In the genomic region with DNA sequence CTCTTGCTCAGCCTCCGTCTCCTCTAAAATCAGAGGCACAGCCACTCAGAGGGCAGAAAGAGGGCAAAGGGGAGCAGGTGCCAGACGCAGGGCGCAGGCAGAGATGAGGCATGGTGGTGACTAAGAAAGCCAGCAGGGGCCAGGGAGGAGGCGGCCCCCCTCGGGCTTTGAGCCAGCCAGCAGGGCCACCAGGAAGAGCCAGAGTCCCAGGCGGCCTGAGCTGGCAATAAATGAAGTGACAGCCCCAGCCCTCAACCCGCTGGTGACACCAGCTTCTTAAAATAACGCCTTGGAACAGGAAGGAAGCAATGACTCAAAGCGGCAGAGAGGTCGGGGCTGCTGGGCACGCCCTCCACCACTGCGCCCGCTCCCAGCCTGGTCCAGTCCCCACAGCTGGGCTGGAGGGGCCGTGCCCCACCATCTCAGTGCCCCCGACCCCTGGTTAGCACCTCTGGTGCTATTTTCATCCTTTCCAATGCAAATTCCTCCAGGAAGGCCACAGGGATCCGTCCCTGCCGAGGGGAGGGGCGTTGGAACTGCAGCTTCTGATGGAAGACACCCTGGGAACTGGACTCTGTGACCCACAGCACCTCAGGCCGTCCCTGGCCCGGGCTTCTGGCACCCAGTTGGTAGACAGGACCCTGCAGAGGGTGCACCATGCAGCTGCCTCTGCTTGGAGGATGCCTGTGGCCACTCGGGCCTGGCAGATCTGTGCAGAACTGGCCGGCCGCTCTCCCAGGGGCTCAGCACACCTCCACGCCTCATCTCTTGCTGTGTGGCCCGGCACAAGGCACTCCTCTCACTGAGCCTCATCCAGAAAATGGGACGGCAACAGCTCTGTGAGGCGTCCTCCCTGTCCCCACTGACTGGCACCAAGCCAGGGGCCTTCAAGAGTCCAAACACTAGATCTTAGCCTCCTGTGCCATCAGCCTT, we compare ENCODE assay signal across 9 cellular contexts.
DNase-seq lines count a peak whose midpoint lies in the region; ATAC-seq and TF ChIP-seq lines count a peak whose summit lies in the region.
"Had no signal": no experiment of that assay in that cellular context is flagged by ENCODE, and none has a peak within 500 bp of the region (broad histone marks: within the 10 kb centered on the region; RNA-seq: fewer than 3 reads in every experiment).

No MANE protein-coding gene starts in this region.

- CTCF ChIA-PET in MCF 10A (lab: Yijun Ruan, JAX) (interaction anchor here (0.7 kb wide), 1 partner anchor 102 kb away, joined by 4 read pairs; no protein-coding TSS in a partner anchor), mammary epithelial cell (lab: Charles Lee; ENCODE audit: low non-redundant PET) (no interaction called here)

- ATAC-seq in HG03095 (IDR thresholded peaks at IDR 0.05; ENCODE audit: unreplicated experiment) = peak; percentile 63
- peak; percentile 75 for ATAC-seq in Right ventricle myocardium inferior

- TF ChIP-seq CTCF in MCF 10A (IDR thresholded peaks at IDR 0.05; ENCODE audit: unreplicated experiment) (no peak), mammary epithelial cell (conservative IDR thresholded peaks at IDR 0.05 in 1 of 2, IDR thresholded peaks at IDR 0.05 in 1 of 2; ENCODE audit: extremely low read depth in 1 of 2, insufficient read depth in 1 of 2, low read depth in 1 of 2, low read length in 2 of 2) (no peak)

- H2AFZ ChIP-seq in mammary epithelial cell (ENCODE audit: low read depth, low read length) = no peak overlapping the region

- no peaks in the 10 kb centered on the region for H3K9me3 ChIP-seq in mammary epithelial cell (replicated peaks; ENCODE audit: insufficient read depth, low read length)

- WGBS in mammary epithelial cell (ENCODE audit: low coverage, missing lambda C conversion rate) = 81% methylated on average over 20 of the region's 27 CpGs

- POLR2A ChIA-PET in MCF 10A (lab: Yijun Ruan, JAX) = interaction anchor here (0.6 kb wide), 1 partner anchor 282 kb away, joined by 3 read pairs; no protein-coding TSS in a partner anchor

- H3K4me1 Mint-ChIP-seq in MCF 10A (ENCODE audit: insufficient read depth, unreplicated experiment) = peaks cover 5% of the 10 kb centered on the region

- peaks cover 14% of the 10 kb centered on the region for H3K4me1 ChIP-seq in mammary epithelial cell (ENCODE audit: insufficient read depth, low read length)

- DNase-seq in MCF 10A (ENCODE audit: unreplicated experiment) (peak; percentile 49), mammary epithelial cell (no peak), SIG-M5 (lab: John Stamatoyannopoulos, UW) (peak; percentile 88), Right ventricle myocardium inferior (ENCODE audit: missing footprints) (peak; percentile 91), iPS-NIHi7 (ENCODE audit: extremely low spot score) (no peak)
- DNase-seq in activated gamma-delta T cell treated with anti-CD3 and anti-CD28 coated beads, Interleukin-2, amount 50 U/mL, for 16 hours (ENCODE audit: low read depth) = peak; percentile 80

- H3K27me3 Mint-ChIP-seq in MCF 10A (ENCODE audit: insufficient read depth, unreplicated experiment) = no peaks in the 10 kb centered on the region

- peaks cover 8% of the 10 kb centered on the region for H3K36me3 ChIP-seq in mammary epithelial cell (ENCODE audit: insufficient read depth, low read length)

- dilution Hi-C loops in mammary epithelial cell (cut with HindIII; ENCODE audit: low sequenced_read_pairs) = no loop called here

- in situ Hi-C loops in mammary epithelial cell (cut with MboI; ENCODE audit: low sequenced_read_pairs in 2 of 2) = no loop called here

- intact Hi-C loops in MCF 10A (cut with micrococcal nuclease) = no loop called here
- intact Hi-C loops in mammary epithelial cell (cut with micrococcal nuclease) = no loop called here
- intact Hi-C loops in Right ventricle myocardium inferior (cut with DNase I) = no loop called here

- H3K27ac Mint-ChIP-seq in MCF 10A (ENCODE audit: low read depth, unreplicated experiment) = no peak overlapping the region

- H3K36me3 Mint-ChIP-seq in MCF 10A (ENCODE audit: insufficient read depth, unreplicated experiment) = peaks cover 6% of the 10 kb centered on the region

- H3K9ac ChIP-seq in mammary epithelial cell (ENCODE audit: insufficient read depth, low read length) = no peak overlapping the region

- H3K4me2 ChIP-seq in mammary epithelial cell (ENCODE audit: insufficient read depth, low read depth, low read length) = no peak overlapping the region

- no peaks in the 10 kb centered on the region for H4K20me1 ChIP-seq in mammary epithelial cell (ENCODE audit: insufficient read depth, low read length)

- no peak overlapping the region for H3K4me3 Mint-ChIP-seq in MCF 10A (ENCODE audit: unreplicated experiment)

- H3K79me2 ChIP-seq in mammary epithelial cell (ENCODE audit: insufficient read depth, low read length) = peaks cover 20% of the 10 kb centered on the region

- H3K27ac ChIP-seq in mammary epithelial cell (ENCODE audit: insufficient read depth, low read depth, low read length) (no peak overlapping the region), skin epidermis (peak overlapping the region in 20 of 21 experiments; percentile 9 to 82 (median 69))
- H3K27ac ChIP-seq: C4-2B had no signal

- no TSS peak for BruUV-seq in MCF 10A (replicated peaks; lab: Mats Ljungman, UMichigan)
- BruUV-seq in mammary epithelial cell (replicated peaks; lab: Mats Ljungman, UMichigan) = no TSS peak

- H3K4me3 ChIP-seq in mammary epithelial cell (replicated peaks in 1 of 3; ENCODE audit: insufficient read depth in 1 of 3, low read depth in 2 of 3, low read length in 3 of 3) (no peak overlapping the region), skin epidermis (peak overlapping the region in 1 of 7 experiments; percentile 9)

- no peaks in the 10 kb centered on the region for H3K9me3 Mint-ChIP-seq in MCF 10A (ENCODE audit: unreplicated experiment)

- H3K27me3 ChIP-seq in mammary epithelial cell (ENCODE audit: insufficient read depth, low read length) = no peaks in the 10 kb centered on the region

Comparison
In these comparisons a context has a peak if more than half of its experiments do, and no peak if none do; other contexts are left out.
1. DNase-seq: peak in MCF 10A (single experiment), SIG-M5 (single experiment), activated gamma-delta T cell treated with anti-CD3 and anti-CD28 coated beads, Interleukin-2, amount 50 U/mL, for 16 hours (single experiment) and Right ventricle myocardium inferior (single experiment); none in mammary epithelial cell (single experiment) and iPS-NIHi7 (single experiment).